12 cellular contexts compared by ENCODE assay signal in genomic region chr5:138045283-138045682, GRCh38. TPM values are rescaled to one million over a fixed set of nuclear protein-coding genes. Genes with fewer than 3 reads are reported as not detected.
"Had no signal": no experiment of that assay in that cellular context is flagged by ENCODE, and none has a peak within 500 bp of the region (broad histone marks: within the 10 kb centered on the region; RNA-seq: fewer than 3 reads in every experiment).

No MANE protein-coding gene starts in this region.

RNA-seq across cellular contexts. Expression of gene WNT8A, which starts 38.5 kb away (rescaled TPM):
- total RNA-seq: OCI-LY7, PC-3, PC-9, Peyer's patch, Right ventricle myocardium inferior, Right ventricle myocardium superior, RPMI7951, SJCRH30, SJSA1, SK-MEL-5, T-cell had no signal
- polyA plus RNA-seq: SK-N-SH had no signal
